Comparison of ENCODE assay signal across 21 cellular contexts in genomic region chr3:189460511-189460910, GRCh38.
"Had no signal": no experiment of that assay in that cellular context is flagged by ENCODE, and none has a peak within 500 bp of the region (broad histone marks: within the 10 kb centered on the region; RNA-seq: fewer than 3 reads in every experiment).

No MANE protein-coding gene starts in this region.

- DNase-seq: KBM-7, MG63, NCI-H1092, NCI-H1105 treated with DMSO at 0.1 percent for 48 hours, NCI-H1417 treated with DMSO at 0.1 percent for 48 hours, NCI-H1694, NCI-H187 treated with DMSO at 0.1 percent for 48 hours, NCI-H2081, NCI-H2107, NCI-H2171 treated with DMSO at 0.1 percent for 48 hours, NCI-H345, NCI-H446 treated with DMSO at 0.1 percent for 48 hours, NCI-H510A treated with DMSO at 0.1 percent for 48 hours, NCI-H526, NCI-H748 treated with DMSO at 0.1 percent for 48 hours, SHP77, T-helper 1 cell, T-helper 17 cell had no signal

- H3K27ac ChIP-seq: RWPE1 had no signal

- ATAC-seq: Panc1, SK-N-SH treated with all-trans-retinoic acid at 6 μM for 48 hours, T-helper 17 cell had no signal
